Comparison of ENCODE assay signal across 8 cellular contexts in the genomic region with DNA sequence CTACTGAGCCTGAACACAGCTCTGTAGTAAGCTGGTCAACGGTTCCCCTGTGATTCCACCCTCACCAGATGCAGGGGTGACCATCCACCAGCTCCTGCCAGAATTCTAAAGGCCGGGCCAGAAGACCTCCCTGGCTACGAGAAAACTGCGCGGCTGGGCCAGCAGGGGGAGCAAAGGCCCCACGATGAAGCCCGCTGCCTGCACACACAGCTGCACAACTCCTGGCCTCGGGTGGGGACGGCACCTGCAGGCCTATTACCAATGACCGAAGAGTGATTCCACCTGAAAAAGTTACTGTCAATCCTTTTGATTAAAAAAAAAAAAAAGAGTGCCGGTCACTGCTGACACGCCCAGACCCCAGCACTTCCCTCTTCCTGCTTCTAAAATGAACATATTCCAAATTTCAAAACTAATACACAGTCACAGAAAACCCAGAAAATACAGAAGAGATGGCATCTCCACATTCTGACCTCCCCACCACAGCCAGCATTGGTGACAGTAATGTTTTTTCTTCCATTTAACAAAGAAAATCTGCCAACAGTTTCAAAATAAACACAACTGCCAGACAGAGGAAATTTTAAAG. TPM values are rescaled to one million over a fixed set of nuclear protein-coding genes. Genes with fewer than 3 reads are reported as not detected.
DNase-seq lines count a peak whose midpoint lies in the region; ATAC-seq and TF ChIP-seq lines count a peak whose summit lies in the region.

No MANE protein-coding gene starts in this region.

- H3K4me1 Mint-ChIP-seq in type B pancreatic cell (ENCODE audit: unreplicated experiment), result peaks cover 8% of the 10 kb centered on the region

- H3K27ac ChIP-seq in RWPE2 (ENCODE audit: poor library complexity, severe bottlenecking), result no peak overlapping the region
- H3K27ac ChIP-seq in parathyroid adenoma, result no peak overlapping the region

- H3K27me3 Mint-ChIP-seq in type B pancreatic cell, result no peaks in the 10 kb centered on the region

- no peak overlapping the region for H2AFZ ChIP-seq in parathyroid adenoma

- ATAC-seq in HG03378 (IDR thresholded peaks at IDR 0.05; ENCODE audit: unreplicated experiment) (peak; percentile 56), RWPE2 (ENCODE audit: low read depth) (peak; percentile 48; the same call in 1 of the 3 replicates)

- H3K4me3 ChIP-seq in RWPE2 (ENCODE audit: severe bottlenecking), result no peak overlapping the region
- H3K4me3 ChIP-seq in parathyroid adenoma (ENCODE audit: low read depth, low read length), result no peak overlapping the region

- DNase-seq in DMS 273 (lab: John Stamatoyannopoulos, UW; ENCODE audit: unreplicated experiment) (peak; percentile 68), DMS 273 treated with DMSO at 0.1 percent for 48 hours (lab: John Stamatoyannopoulos, UW) (no peak), RWPE2 (ENCODE audit: low spot score) (no peak), activated gamma-delta T cell (lab: John Stamatoyannopoulos, UW) (peak; percentile 17), germinal center (ENCODE audit: low spot score) (peak; percentile 76), type B pancreatic cell (ENCODE audit: extremely low spot score, unreplicated experiment) (peak; percentile 71)

- no peaks in the 10 kb centered on the region for H3K4me1 ChIP-seq in RWPE2 (ENCODE audit: insufficient read depth, poor library complexity, severe bottlenecking)
- no peaks in the 10 kb centered on the region for H3K4me1 ChIP-seq in parathyroid adenoma

- no peak for TF ChIP-seq CTCF in RWPE2 (IDR thresholded peaks at IDR 0.05; ENCODE audit: poor library complexity, severe bottlenecking)
- peak; percentile 54 for TF ChIP-seq CTCF in parathyroid adenoma (IDR thresholded peaks at IDR 0.05)
- TF ChIP-seq CTCF in type B pancreatic cell (conservative IDR thresholded peaks at IDR 0.05), result peak; percentile 85

- no peaks in the 10 kb centered on the region for H3K27me3 ChIP-seq in RWPE2 (ENCODE audit: insufficient read depth, poor library complexity, severe bottlenecking)
- H3K27me3 ChIP-seq in parathyroid adenoma (ENCODE audit: control insufficient read depth, insufficient read depth, low read length), result no peaks in the 10 kb centered on the region

- H3K27ac Mint-ChIP-seq in type B pancreatic cell, result peak overlapping the region; percentile 69

- H3K36me3 ChIP-seq in RWPE2 (ENCODE audit: low read depth), result peaks cover 65% of the 10 kb centered on the region
- H3K36me3 ChIP-seq in parathyroid adenoma (ENCODE audit: control insufficient read depth, insufficient read depth, low read length), result no peaks in the 10 kb centered on the region

- no peak overlapping the region for H3K9ac ChIP-seq in parathyroid adenoma

- H3K9me3 ChIP-seq in RWPE2 (ENCODE audit: severe bottlenecking), result no peaks in the 10 kb centered on the region
- no peaks in the 10 kb centered on the region for H3K9me3 ChIP-seq in parathyroid adenoma (ENCODE audit: control insufficient read depth, low read length)

- H3K79me2 ChIP-seq in parathyroid adenoma, result no peaks in the 10 kb centered on the region

- no peak overlapping the region for H3K4me3 Mint-ChIP-seq in type B pancreatic cell

- H3K36me3 Mint-ChIP-seq in type B pancreatic cell, result peaks cover 4% of the 10 kb centered on the region

- no peak overlapping the region for H3K4me2 ChIP-seq in parathyroid adenoma (ENCODE audit: low read length)

- H3K9me3 Mint-ChIP-seq in type B pancreatic cell, result no peaks in the 10 kb centered on the region

RNA-seq across cellular contexts. Expression of a gene that starts 49.8 kb away (rescaled TPM):
- 13.7 and 30.3 TPM in 2 replicates for total RNA-seq in type B pancreatic cell (ENCODE audit: low replicate concordance)

Comparison
In these comparisons a context has a peak if more than half of its experiments do, and no peak if none do; other contexts are left out.
1. DNase-seq: peak in DMS 273 (single experiment), activated gamma-delta T cell (single experiment), germinal center (single experiment) and type B pancreatic cell (single experiment); none in DMS 273 treated with DMSO at 0.1 percent for 48 hours (single experiment) and RWPE2 (single experiment).